Comparison of ENCODE assay signal across 19 cellular contexts in the genomic region with DNA sequence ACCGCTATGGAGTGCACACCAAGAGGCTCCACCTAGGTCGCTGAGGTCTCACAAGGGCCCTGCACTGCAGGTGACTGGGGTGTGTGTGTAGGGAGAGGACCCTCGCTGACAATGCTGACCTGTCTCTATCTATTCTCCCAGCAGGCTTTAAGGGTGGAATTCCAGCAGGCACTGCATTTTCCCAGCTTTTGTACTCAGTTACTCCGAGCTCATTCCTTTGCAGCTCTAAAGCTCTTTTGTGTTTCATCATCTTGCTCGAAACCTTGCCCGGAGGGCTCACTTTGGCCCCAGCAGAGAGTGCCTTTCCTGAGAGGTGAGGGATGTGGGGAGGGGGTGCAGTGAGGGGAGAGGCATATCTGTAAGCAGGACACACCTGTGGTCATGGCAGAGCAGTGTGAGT. TPM values are rescaled to one million over a fixed set of nuclear protein-coding genes. Genes with fewer than 3 reads are reported as not detected.
DNase-seq lines count a peak whose midpoint lies in the region; FAIRE-seq and TF ChIP-seq lines count a peak whose summit lies in the region.
"Had no signal": no experiment of that assay in that cellular context is flagged by ENCODE, and none has a peak within 500 bp of the region (broad histone marks: within the 10 kb centered on the region; RNA-seq: fewer than 3 reads in every experiment).

No MANE protein-coding gene starts in this region.

- POLR2A ChIA-PET in H1 (lab: Charles Lee; ENCODE audit: partially characterized antibody) = interaction anchor here (0.8 to 1.4 kb wide), 4 partner anchors 11 to 32 kb away, joined by 3 to 5 read pairs (median 4); no protein-coding TSS in a partner anchor

- no peak overlapping the region for H3K27ac ChIP-seq in HUES6 (ENCODE audit: low read depth, low read length)
- peak overlapping the region; percentile 55; the same call in 1 of the 2 replicates for H3K27ac ChIP-seq in H1 (ENCODE audit: low read depth, low read length)
- no peak overlapping the region for H3K27ac ChIP-seq in neural progenitor cell
- H3K27ac ChIP-seq in left ventricle myocardium inferior (replicated peaks) = no peak overlapping the region
- H3K27ac ChIP-seq: SK-N-MC had no signal

- peak overlapping the region; percentile 50 for H2BK12ac ChIP-seq in H1 (ENCODE audit: low read depth, low read length)

- H3K4me2 ChIP-seq in H1 (ENCODE audit: insufficient read depth in 1 of 2, low read depth in 2 of 2, low read length in 2 of 2) = peak overlapping the region; percentile 42 to 47
- peak overlapping the region; percentile 49 for H3K4me2 ChIP-seq in neural progenitor cell

- DNase-seq in ELF-1 (ENCODE audit: low read depth, low spot score) (peak; percentile 91), H1 (ENCODE audit: low read depth in 1 of 2, low spot score in 2 of 2) (peak in 1 of 2 experiments; percentile 36), neural progenitor cell (ENCODE audit: low spot score) (peak; percentile 54), left ventricle myocardium inferior (no peak), GOT3 (lab: John Stamatoyannopoulos, UW) (no peak), NCI-H1694 (lab: John Stamatoyannopoulos, UW) (no peak), hypothalamus (lab: John Stamatoyannopoulos, UW) (no peak)
- DNase-seq: C1 segment of cervical spinal cord; CD8-positive, alpha-beta memory T cell; DMS53; IMR-90; Karpas-422; NCI-H1436; NCI-H2029 treated with DMSO at 0.1 percent for 48 hours; OCI-M1; SHP77 had no signal

- peaks cover 3% of the 10 kb centered on the region for H3K27me3 Mint-ChIP-seq in neural progenitor cell (ENCODE audit: insufficient read depth, low read depth)

- no peaks in the 10 kb centered on the region for H3K9me3 Mint-ChIP-seq in neural progenitor cell
- H3K9me3 Mint-ChIP-seq: CD8-positive, alpha-beta memory T cell had no signal

- peak overlapping the region; percentile 70; the same call in 1 of the 2 replicates for H2AFZ ChIP-seq in H1 (ENCODE audit: low read length)
- no peak overlapping the region for H2AFZ ChIP-seq in neural progenitor cell (replicated peaks)

- H4K91ac ChIP-seq in H1 (replicated peaks; ENCODE audit: insufficient read length, low read length) = no peak overlapping the region

- 37% methylated on average over 6 of the region's 6 CpGs; no CpG with 5 or more reads in 1 of the 2 experiments for WGBS in H1 (ENCODE audit: extremely low coverage in 1 of 2, insufficient coverage in 1 of 2, insufficient read length in 1 of 2, insufficient replicate concordance in 2 of 2, low coverage in 1 of 2, low lambda C conversion rate in 2 of 2, missing lambda C conversion rate in 1 of 2), 2 experiments

- no peak overlapping the region for H2BK120ac ChIP-seq in H1 (replicated peaks; ENCODE audit: low read depth, low read length)

- no peak overlapping the region for H3K4ac ChIP-seq in H1 (replicated peaks; ENCODE audit: insufficient read length, low read depth, low read length)

- H3K18ac ChIP-seq in H1 (ENCODE audit: extremely low read depth, low read length) = peak overlapping the region; percentile 89

- peak overlapping the region; percentile 29 for H3K27ac Mint-ChIP-seq in neural progenitor cell

- H3K9me3 ChIP-seq in HUES6 (ENCODE audit: control insufficient read depth, insufficient read depth, low read depth, low read length) = no peaks in the 10 kb centered on the region
- H3K9me3 ChIP-seq in H1 (ENCODE audit: insufficient read depth in 2 of 2, low read depth in 1 of 2, low read length in 1 of 2) = no peaks in the 10 kb centered on the region
- no peaks in the 10 kb centered on the region for H3K9me3 ChIP-seq in neural progenitor cell (ENCODE audit: low read depth)
- no peaks in the 10 kb centered on the region for H3K9me3 ChIP-seq in left ventricle myocardium inferior (replicated peaks)

- H2BK5ac ChIP-seq in H1 (ENCODE audit: low read depth, low read length) = peak overlapping the region; percentile 22; the same call in 1 of the 2 replicates

- peak overlapping the region; percentile 93 for H2BK15ac ChIP-seq in H1 (ENCODE audit: low read length)

- H4K20me1 ChIP-seq in H1 (replicated peaks in 1 of 2; ENCODE audit: control insufficient read depth in 1 of 2, insufficient read depth in 2 of 2, low read length in 2 of 2) = no peaks in the 10 kb centered on the region
- H4K20me1 ChIP-seq in neural progenitor cell (ENCODE audit: low read depth) = no peaks in the 10 kb centered on the region

- H3K36me3 ChIP-seq in HUES6 (ENCODE audit: control insufficient read depth, insufficient read depth, low read length) (no peaks in the 10 kb centered on the region), H1 (ENCODE audit: control insufficient read depth in 2 of 4, insufficient read depth in 4 of 4, low read length in 3 of 4) (no peaks in the 10 kb centered on the region), neural progenitor cell (no peaks in the 10 kb centered on the region), left ventricle myocardium inferior (no peaks in the 10 kb centered on the region)

- no peak overlapping the region for H3K4me3 Mint-ChIP-seq in neural progenitor cell
- H3K4me3 Mint-ChIP-seq: CD8-positive, alpha-beta memory T cell had no signal

- H3K36me3 Mint-ChIP-seq in neural progenitor cell = no peaks in the 10 kb centered on the region

- TF ChIP-seq EP300 in H1 (IDR thresholded peaks at IDR 0.05; ENCODE audit: borderline replicate concordance in 1 of 2, low read depth in 2 of 2, low read length in 2 of 2) = no peak

- no peaks in the 10 kb centered on the region for H3K23me2 ChIP-seq in H1 (ENCODE audit: low read depth, low read length)

- H4K5ac ChIP-seq in H1 (ENCODE audit: insufficient read length, low read depth, low read length) = no peak overlapping the region

- H3K14ac ChIP-seq in H1 (ENCODE audit: insufficient read length) = no peak overlapping the region

- no peak overlapping the region for H4K8ac ChIP-seq in H1 (ENCODE audit: extremely low read depth, insufficient read depth, low read length)

- no peaks in the 10 kb centered on the region for H3F3A ChIP-seq in neural progenitor cell (ENCODE audit: low read depth)

- peak overlapping the region; percentile 82; the same call in 1 of the 2 replicates for H2BK20ac ChIP-seq in H1 (ENCODE audit: low read length)

- no peak overlapping the region for H3K23ac ChIP-seq in H1 (ENCODE audit: insufficient read length)

- FAIRE-seq in H1 (lab: Jason Lieb, UNC) = peak; percentile 45

- H3K56ac ChIP-seq in H1 (replicated peaks; ENCODE audit: insufficient read length, low read depth, low read length) = no peak overlapping the region

- peak overlapping the region; percentile 5; the same call in 1 of the 2 replicates for H3K4me3 ChIP-seq in HUES6 (ENCODE audit: low read depth, low read length)
- no peak overlapping the region; a peak in 1 of 8 replicates for H3K4me3 ChIP-seq in H1 (ENCODE audit: extremely low read depth in 1 of 4, insufficient read depth in 2 of 4, low read depth in 3 of 4, low read length in 4 of 4)
- no peak overlapping the region for H3K4me3 ChIP-seq in neural progenitor cell
- H3K4me3 ChIP-seq in left ventricle myocardium inferior = no peak overlapping the region
- H3K4me3 ChIP-seq: SK-N-MC had no signal

- H3K9ac ChIP-seq in HUES6 (ENCODE audit: low read length) (no peak overlapping the region), H1 (replicated peaks in 1 of 4; ENCODE audit: extremely low read depth in 1 of 4, low read depth in 3 of 4, low read length in 3 of 4) (peak overlapping the region in 1 of 4 experiments; percentile 4; a peak in 1 of 7 replicates), neural progenitor cell (no peak overlapping the region)

- no peak for TF ChIP-seq CTCF in H1 (IDR thresholded peaks at IDR 0.05; ENCODE audit: control extremely low read depth in 1 of 3, insufficient read depth in 1 of 3, low read depth in 1 of 3, low read length in 3 of 3)
- TF ChIP-seq CTCF in neural progenitor cell (IDR thresholded peaks at IDR 0.05) = no peak
- TF ChIP-seq CTCF in left ventricle myocardium inferior (IDR thresholded peaks at IDR 0.05; ENCODE audit: borderline replicate concordance) = no peak

- H3K27me3 ChIP-seq in HUES6 (ENCODE audit: control insufficient read depth, insufficient read depth, low read length) (peaks cover 8% of the 10 kb centered on the region; the same call in 1 of the 2 replicates), H1 (replicated peaks in 1 of 4; ENCODE audit: control insufficient read depth in 3 of 4, extremely low read depth in 1 of 4, insufficient read depth in 3 of 4, low read length in 3 of 4) (no peaks in the 10 kb centered on the region; a peak in 1 of 7 replicates), neural progenitor cell (no peaks in the 10 kb centered on the region), left ventricle myocardium inferior (ENCODE audit: low read depth) (peaks cover 47% of the 10 kb centered on the region)

- H3K4me1 Mint-ChIP-seq in neural progenitor cell = peaks cover 22% of the 10 kb centered on the region

- peaks cover 27% of the 10 kb centered on the region for H3K4me1 ChIP-seq in HUES6 (ENCODE audit: control insufficient read depth, insufficient read depth, low read length)
- H3K4me1 ChIP-seq in H1 (replicated peaks in 1 of 4; ENCODE audit: control insufficient read depth in 3 of 4, insufficient read depth in 4 of 4, low read length in 3 of 4) = peaks cover 0 to 15% (median 6%) of the 10 kb centered on the region in 4 experiments; a peak in 5 of 7 replicates
- peaks cover 23% of the 10 kb centered on the region for H3K4me1 ChIP-seq in neural progenitor cell
- no peaks in the 10 kb centered on the region for H3K4me1 ChIP-seq in left ventricle myocardium inferior

- H3K79me1 ChIP-seq in H1 (ENCODE audit: low read depth, low read length) = no peaks in the 10 kb centered on the region

- TF ChIP-seq RAD21 in H1 (IDR thresholded peaks at IDR 0.05 in 1 of 2, conservative IDR thresholded peaks at IDR 0.05 in 1 of 2; ENCODE audit: low read depth in 2 of 2, low read length in 2 of 2) = no peak

- intact Hi-C loops in left ventricle myocardium inferior (cut with micrococcal nuclease) = no loop called here

- TF ChIP-seq POLR2A in H1 (IDR thresholded peaks at IDR 0.05; ENCODE audit: control extremely low read depth in 1 of 2, low read depth in 2 of 2, low read length in 2 of 2) = no peak

- CTCF ChIA-PET in H1 (lab: Charles Lee; ENCODE audit: partially characterized antibody) = interaction anchor here (0.7 to 4.3 kb wide), 16 partner anchors 9 to 101 kb away, joined by 3 to 41 read pairs (median 5); no protein-coding TSS in a partner anchor

- H3K79me2 ChIP-seq in H1 (ENCODE audit: control insufficient read depth in 1 of 2, insufficient read depth in 2 of 2, low read length in 2 of 2) = no peaks in the 10 kb centered on the region
- no peaks in the 10 kb centered on the region for H3K79me2 ChIP-seq in neural progenitor cell (ENCODE audit: low read depth)

- H2AK5ac ChIP-seq in H1 (ENCODE audit: low read depth, low read length) = no peak overlapping the region

RNA-seq across cellular contexts. Expression of gene SMPD3, which starts 39.3 kb away (rescaled TPM):
- total RNA-seq in H1 (2021; fragmentation: NEBNext Ultra II Directional; extraction: Animal tissue kit (Norgen Biotek cat#: 25700)) = 1.1 and 1.3 TPM in 2 replicates
- polyA plus RNA-seq in H1 (2011; rRNA removed) = 0.39 and 0.55 TPM in 2 replicates
- polyA plus RNA-seq in H1 (2011; cell fraction: cytosol; rRNA removed) = 0.39 TPM
- polyA plus RNA-seq in H1 (2011; cell fraction: nucleus; rRNA removed) = 1.3 TPM
- 1.2 to 1.8 TPM (median 1.7 TPM) in 4 replicates for polyA plus RNA-seq in H1 (2012, experiment 1 of 2)
- 0.35 TPM for polyA plus RNA-seq in H1 (2012, experiment 2 of 2)
- polyA plus RNA-seq in H1 (2013, experiment 1 of 2) = 0.39 TPM
- 0.46 TPM for polyA plus RNA-seq in H1 (2013, experiment 2 of 2)
- polyA minus RNA-seq in H1 (2011; rRNA and poly(A)+ RNA removed) = 0.12 and 0.66 TPM in 2 replicates
- 1.6 TPM for polyA minus RNA-seq in H1 (2011; cell fraction: cytosol; rRNA and poly(A)+ RNA removed)
- polyA minus RNA-seq in H1 (2011; cell fraction: nucleus; rRNA and poly(A)+ RNA removed) = 1.1 TPM
- total RNA-seq in neural progenitor cell (ENCODE audit: low replicate concordance) (1.4 TPM in 1 of 2 replicates, not detected in the other), left ventricle myocardium inferior (0.16 TPM)
- total RNA-seq: IMR-90, MCF 10A had no signal
- polyA plus RNA-seq: IMR-90 had no signal

Comparison
In these comparisons a context has a peak if more than half of its experiments do, and no peak if none do; other contexts are left out.
1. DNase-seq: peak in ELF-1 (single experiment) and neural progenitor cell (single experiment); none in left ventricle myocardium inferior (single experiment), GOT3 (single experiment), NCI-H1694 (single experiment) and hypothalamus (0 of 51).